ENCODE assay signal across 1 cellular context in the genomic region with DNA sequence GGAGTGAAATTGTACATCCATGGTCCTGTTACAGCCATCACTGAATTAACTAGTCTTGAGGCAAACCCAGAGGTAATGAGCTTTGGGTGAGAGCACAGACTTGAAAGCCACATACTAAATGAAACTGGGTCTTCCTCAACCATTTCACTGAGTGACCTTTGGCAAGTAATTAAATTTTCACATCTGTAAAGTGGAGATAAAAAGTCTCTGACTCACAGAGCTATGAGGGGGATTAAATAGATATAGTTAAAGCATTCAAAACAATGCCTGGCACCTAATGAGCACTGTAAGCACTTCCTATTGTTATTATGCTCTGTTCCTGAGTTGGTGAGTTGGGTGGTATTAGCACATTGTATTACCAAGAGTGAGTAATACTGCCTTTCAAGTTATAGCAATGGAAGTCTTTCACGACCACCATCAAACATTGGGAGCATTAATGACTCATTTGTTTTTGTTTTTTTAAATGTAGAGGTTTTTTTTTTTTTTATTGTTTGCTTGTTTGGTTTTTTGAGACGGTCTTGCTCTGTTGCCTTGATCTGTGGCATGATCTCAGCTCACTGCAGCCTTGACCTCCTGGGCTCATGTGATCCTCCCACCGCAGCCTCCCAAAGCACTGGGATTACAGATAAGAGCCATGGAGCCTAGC.
TF ChIP-seq lines count a peak whose summit lies in the region.

No MANE protein-coding gene starts in this region.

TF ChIP-seq in GM12878, 131 proteins besides CTCF, POLR2A, EP300 and RAD21:
- TF ChIP-seq, protein P1, sequence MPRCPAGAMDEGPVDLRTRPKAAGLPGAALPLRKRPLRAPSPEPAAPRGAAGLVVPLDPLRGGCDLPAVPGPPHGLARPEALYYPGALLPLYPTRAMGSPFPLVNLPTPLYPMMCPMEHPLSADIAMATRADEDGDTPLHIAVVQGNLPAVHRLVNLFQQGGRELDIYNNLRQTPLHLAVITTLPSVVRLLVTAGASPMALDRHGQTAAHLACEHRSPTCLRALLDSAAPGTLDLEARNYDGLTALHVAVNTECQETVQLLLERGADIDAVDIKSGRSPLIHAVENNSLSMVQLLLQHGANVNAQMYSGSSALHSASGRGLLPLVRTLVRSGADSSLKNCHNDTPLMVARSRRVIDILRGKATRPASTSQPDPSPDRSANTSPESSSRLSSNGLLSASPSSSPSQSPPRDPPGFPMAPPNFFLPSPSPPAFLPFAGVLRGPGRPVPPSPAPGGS (IDR thresholded peaks at IDR 0.05; ENCODE audit: borderline replicate concordance, insufficient read depth, low read depth, low read length, poor library complexity, severe bottlenecking) = peak; percentile 76
- TF ChIP-seq PML (IDR thresholded peaks at IDR 0.05; ENCODE audit: low read length) (no peak), NR2F1 (conservative IDR thresholded peaks at IDR 0.05) (0 out of 2 replicates have a peak, but pooled peaks have one; percentile 27), MTA2 (IDR thresholded peaks at IDR 0.05; ENCODE audit: low read depth) (peak; percentile 59; the same call in 1 of the 2 replicates)
